1 cellular context compared by ENCODE assay signal in the genomic region with DNA sequence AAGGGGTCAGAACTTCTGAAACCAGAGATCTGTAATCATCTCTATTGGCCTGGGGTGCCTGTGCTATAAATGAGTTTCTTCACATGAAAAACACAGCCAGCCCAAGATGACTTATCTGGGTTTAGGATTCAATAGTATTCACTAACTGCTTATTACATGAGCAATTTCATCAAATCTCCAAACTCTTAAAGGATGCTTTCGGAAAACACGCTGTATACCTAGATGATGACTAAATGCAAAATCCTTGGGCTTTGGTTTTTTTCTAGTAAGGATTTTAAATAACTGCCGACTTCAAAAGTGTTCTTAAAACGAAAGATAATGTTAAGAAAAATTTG.
TF ChIP-seq lines count a peak whose summit lies in the region.

No MANE protein-coding gene starts in this region.

TF ChIP-seq in HepG2, 621 proteins besides CTCF, POLR2A, EP300 and RAD21:
- TF ChIP-seq MXD4 (CRISPR knock-in tag; IDR thresholded peaks at IDR 0.05) = no peak
- TF ChIP-seq ZNF678 (CRISPR knock-in tag; IDR thresholded peaks at IDR 0.05) = no peak
- TF ChIP-seq, protein P1, sequence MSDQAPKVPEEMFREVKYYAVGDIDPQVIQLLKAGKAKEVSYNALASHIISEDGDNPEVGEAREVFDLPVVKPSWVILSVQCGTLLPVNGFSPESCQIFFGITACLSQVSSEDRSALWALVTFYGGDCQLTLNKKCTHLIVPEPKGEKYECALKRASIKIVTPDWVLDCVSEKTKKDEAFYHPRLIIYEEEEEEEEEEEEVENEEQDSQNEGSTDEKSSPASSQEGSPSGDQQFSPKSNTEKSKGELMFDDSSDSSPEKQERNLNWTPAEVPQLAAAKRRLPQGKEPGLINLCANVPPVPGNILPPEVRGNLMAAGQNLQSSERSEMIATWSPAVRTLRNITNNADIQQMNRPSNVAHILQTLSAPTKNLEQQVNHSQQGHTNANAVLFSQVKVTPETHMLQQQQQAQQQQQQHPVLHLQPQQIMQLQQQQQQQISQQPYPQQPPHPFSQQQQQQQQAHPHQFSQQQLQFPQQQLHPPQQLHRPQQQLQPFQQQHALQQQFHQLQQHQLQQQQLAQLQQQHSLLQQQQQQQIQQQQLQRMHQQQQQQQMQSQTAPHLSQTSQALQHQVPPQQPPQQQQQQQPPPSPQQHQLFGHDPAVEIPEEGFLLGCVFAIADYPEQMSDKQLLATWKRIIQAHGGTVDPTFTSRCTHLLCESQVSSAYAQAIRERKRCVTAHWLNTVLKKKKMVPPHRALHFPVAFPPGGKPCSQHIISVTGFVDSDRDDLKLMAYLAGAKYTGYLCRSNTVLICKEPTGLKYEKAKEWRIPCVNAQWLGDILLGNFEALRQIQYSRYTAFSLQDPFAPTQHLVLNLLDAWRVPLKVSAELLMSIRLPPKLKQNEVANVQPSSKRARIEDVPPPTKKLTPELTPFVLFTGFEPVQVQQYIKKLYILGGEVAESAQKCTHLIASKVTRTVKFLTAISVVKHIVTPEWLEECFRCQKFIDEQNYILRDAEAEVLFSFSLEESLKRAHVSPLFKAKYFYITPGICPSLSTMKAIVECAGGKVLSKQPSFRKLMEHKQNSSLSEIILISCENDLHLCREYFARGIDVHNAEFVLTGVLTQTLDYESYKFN (CRISPR knock-in tag; conservative IDR thresholded peaks at IDR 0.05) = no peak
- TF ChIP-seq ZNF761 (CRISPR knock-in tag; conservative IDR thresholded peaks at IDR 0.05) = no peak
- TF ChIP-seq, protein P2, sequence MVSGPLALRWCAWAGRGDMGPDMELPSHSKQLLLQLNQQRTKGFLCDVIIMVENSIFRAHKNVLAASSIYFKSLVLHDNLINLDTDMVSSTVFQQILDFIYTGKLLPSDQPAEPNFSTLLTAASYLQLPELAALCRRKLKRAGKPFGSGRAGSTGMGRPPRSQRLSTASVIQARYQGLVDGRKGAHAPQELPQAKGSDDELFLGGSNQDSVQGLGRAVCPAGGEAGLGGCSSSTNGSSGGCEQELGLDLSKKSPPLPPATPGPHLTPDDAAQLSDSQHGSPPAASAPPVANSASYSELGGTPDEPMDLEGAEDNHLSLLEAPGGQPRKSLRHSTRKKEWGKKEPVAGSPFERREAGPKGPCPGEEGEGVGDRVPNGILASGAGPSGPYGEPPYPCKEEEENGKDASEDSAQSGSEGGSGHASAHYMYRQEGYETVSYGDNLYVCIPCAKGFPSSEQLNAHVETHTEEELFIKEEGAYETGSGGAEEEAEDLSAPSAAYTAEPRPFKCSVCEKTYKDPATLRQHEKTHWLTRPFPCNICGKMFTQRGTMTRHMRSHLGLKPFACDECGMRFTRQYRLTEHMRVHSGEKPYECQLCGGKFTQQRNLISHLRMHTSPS (CRISPR knock-in tag; IDR thresholded peaks at IDR 0.05; ENCODE audit: low read depth) = no peak
- TF ChIP-seq, protein P3, sequence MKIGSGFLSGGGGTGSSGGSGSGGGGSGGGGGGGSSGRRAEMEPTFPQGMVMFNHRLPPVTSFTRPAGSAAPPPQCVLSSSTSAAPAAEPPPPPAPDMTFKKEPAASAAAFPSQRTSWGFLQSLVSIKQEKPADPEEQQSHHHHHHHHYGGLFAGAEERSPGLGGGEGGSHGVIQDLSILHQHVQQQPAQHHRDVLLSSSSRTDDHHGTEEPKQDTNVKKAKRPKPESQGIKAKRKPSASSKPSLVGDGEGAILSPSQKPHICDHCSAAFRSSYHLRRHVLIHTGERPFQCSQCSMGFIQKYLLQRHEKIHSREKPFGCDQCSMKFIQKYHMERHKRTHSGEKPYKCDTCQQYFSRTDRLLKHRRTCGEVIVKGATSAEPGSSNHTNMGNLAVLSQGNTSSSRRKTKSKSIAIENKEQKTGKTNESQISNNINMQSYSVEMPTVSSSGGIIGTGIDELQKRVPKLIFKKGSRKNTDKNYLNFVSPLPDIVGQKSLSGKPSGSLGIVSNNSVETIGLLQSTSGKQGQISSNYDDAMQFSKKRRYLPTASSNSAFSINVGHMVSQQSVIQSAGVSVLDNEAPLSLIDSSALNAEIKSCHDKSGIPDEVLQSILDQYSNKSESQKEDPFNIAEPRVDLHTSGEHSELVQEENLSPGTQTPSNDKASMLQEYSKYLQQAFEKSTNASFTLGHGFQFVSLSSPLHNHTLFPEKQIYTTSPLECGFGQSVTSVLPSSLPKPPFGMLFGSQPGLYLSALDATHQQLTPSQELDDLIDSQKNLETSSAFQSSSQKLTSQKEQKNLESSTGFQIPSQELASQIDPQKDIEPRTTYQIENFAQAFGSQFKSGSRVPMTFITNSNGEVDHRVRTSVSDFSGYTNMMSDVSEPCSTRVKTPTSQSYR (CRISPR knock-in tag; IDR thresholded peaks at IDR 0.05; ENCODE audit: borderline replicate concordance) = no peak
